Comparison of ENCODE assay signal across 14 cellular contexts in genomic region chr5:150258126-150258525, GRCh38.
DNase-seq lines count a peak whose midpoint lies in the region; ATAC-seq and FAIRE-seq lines count a peak whose summit lies in the region.
"Had no signal": no experiment of that assay in that cellular context is flagged by ENCODE, and none has a peak within 500 bp of the region (broad histone marks: within the 10 kb centered on the region; RNA-seq: fewer than 3 reads in every experiment).

No MANE protein-coding gene starts in this region.

- DNase-seq in NCI-H345 treated with DMSO at 0.1 percent for 48 hours (lab: John Stamatoyannopoulos, UW; ENCODE audit: unreplicated experiment) (peak; percentile 5), kidney glomerular epithelial cell (lab: John Stamatoyannopoulos, UW) (peak; percentile 23), globus pallidus (ENCODE audit: low spot score) (no peak), RCC 7860 (ENCODE audit: low spot score) (no peak)
- DNase-seq in activated CD4-positive, alpha-beta T cell treated with anti-CD3 and anti-CD28 coated beads, Interleukin-2, amount 50 U/mL, for 48 hours: no peak
- DNase-seq in effector CD8-positive, alpha-beta T cell (lab: John Stamatoyannopoulos, UW): no peak
- DNase-seq: cortex of kidney, esophagus squamous epithelium, occipital lobe, T-helper 1 cell, transverse colon had no signal

- H3K4me2 ChIP-seq in BLaER1: peak overlapping the region; percentile 85

- H3K9ac ChIP-seq in BLaER1: peak overlapping the region; percentile 48; the same call in 1 of the 2 replicates

- peak; percentile 72 for ATAC-seq in GM21619 (IDR thresholded peaks at IDR 0.05; ENCODE audit: unreplicated experiment)
- ATAC-seq: activated CD4-positive, CD25-positive, alpha-beta regulatory T cell treated with anti-CD3 and anti-CD28 coated beads, Interleukin-2, amount 50 U/mL, for 24 hours had no signal

- H3K4me1 ChIP-seq in BLaER1: peaks cover 100% of the 10 kb centered on the region
- H3K4me1 ChIP-seq: transverse colon had no signal

- H4K20me1 ChIP-seq in BLaER1: no peaks in the 10 kb centered on the region

- H3K36me3 ChIP-seq in BLaER1: no peaks in the 10 kb centered on the region
- H3K36me3 ChIP-seq: esophagus squamous epithelium, transverse colon had no signal

- H3K4me3 ChIP-seq in BLaER1: no peak overlapping the region
- H3K4me3 ChIP-seq: esophagus squamous epithelium, transverse colon had no signal

- no peaks in the 10 kb centered on the region for H3K9me3 ChIP-seq in BLaER1
- H3K9me3 ChIP-seq: esophagus squamous epithelium, transverse colon had no signal

- peak overlapping the region; percentile 79 for H3K27ac ChIP-seq in BLaER1
- H3K27ac ChIP-seq: esophagus squamous epithelium, transverse colon had no signal

- no peaks in the 10 kb centered on the region for H3K27me3 ChIP-seq in BLaER1
- H3K27me3 ChIP-seq: esophagus squamous epithelium, transverse colon had no signal

- FAIRE-seq in RCC 7860 (lab: Jason Lieb, UNC): no peak

Comparison
In these comparisons a context has a peak if more than half of its experiments do, and no peak if none do; other contexts are left out.
1. DNase-seq: peak in NCI-H345 treated with DMSO at 0.1 percent for 48 hours (single experiment) and kidney glomerular epithelial cell (single experiment); none in globus pallidus (single experiment), activated CD4-positive, alpha-beta T cell treated with anti-CD3 and anti-CD28 coated beads, Interleukin-2, amount 50 U/mL, for 48 hours (0 of 2), effector CD8-positive, alpha-beta T cell (single experiment) and RCC 7860 (single experiment).